In the genomic region with DNA sequence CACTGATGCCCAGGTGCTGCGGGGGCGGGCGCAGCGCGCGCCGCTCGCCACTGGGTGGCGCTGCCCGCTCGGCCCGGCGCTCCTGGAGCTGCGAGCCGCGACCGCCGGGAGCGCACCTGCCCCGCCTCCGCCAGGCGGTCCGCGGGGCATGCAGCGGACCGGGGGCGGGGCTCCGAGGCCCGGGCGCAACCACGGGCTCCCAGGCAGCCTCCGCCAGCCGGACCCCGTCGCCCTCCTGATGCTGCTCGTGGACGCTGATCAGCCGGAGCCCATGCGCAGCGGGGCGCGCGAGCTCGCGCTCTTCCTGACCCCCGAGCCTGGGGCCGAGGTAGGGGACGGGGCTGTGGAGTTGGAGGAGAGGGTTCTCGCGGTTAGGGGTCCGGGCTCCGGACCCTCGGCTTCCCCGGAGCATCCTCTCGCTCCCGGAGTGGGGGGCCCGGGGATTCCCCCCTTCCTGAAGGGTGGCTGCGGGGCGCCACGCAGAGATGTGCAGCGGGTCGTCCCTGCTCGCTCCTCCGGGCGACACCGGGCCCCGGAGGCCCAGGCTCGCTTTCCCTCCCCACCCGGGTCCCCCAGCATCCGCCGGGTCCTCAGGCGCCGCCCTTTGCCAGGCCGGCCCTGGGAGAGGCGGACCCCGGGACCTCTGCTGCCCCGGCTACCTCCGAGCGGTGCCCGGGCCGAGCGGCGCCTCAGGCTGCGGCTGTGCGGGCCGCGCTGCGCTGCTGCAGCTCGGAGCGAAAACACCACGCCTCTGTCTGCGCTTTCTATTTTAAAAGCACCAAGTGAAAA, we compare ENCODE assay signal across 8 cellular contexts. TPM values are rescaled to one million over a fixed set of nuclear protein-coding genes. Genes with fewer than 3 reads are reported as not detected.
A peak's percentile ranks its signal among the peaks of the same experiment; 100 is the strongest.
DNase-seq lines count a peak whose midpoint lies in the region; ATAC-seq, FAIRE-seq and TF ChIP-seq lines count a peak whose summit lies in the region.

A gene with protein sequence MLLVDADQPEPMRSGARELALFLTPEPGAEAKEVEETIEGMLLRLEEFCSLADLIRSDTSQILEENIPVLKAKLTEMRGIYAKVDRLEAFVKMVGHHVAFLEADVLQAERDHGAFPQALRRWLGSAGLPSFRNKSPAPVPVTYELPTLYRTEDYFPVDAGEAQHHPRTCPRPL (plus strand): TSS at position 216 of the 789 bp plus-strand sequence. CDS start 23 bp downstream, at position 239.

- FAIRE-seq in HTR-8/SVneo (lab: Jason Lieb, UNC), result peak; percentile 97

- TF ChIP-seq POLR2A in Raji (IDR thresholded peaks at IDR 0.05; ENCODE audit: insufficient read depth, low read depth, low read length) (peak; percentile 83), suprapubic skin (IDR thresholded peaks at IDR 0.05) (no peak)

- ATAC-seq in GM21367 (IDR thresholded peaks at IDR 0.05; ENCODE audit: unreplicated experiment), result peak; percentile 49

- no peak within 1 kb of the TSS for H3K27ac ChIP-seq in suprapubic skin

- no peaks in the 10 kb centered on the region for H3K27me3 ChIP-seq in suprapubic skin

- WGBS in suprapubic skin, result 3% methylated on average over 5 of the region's 92 CpGs

- no peaks in the 10 kb centered on the region for H3K36me3 ChIP-seq in suprapubic skin

- H3K4me1 ChIP-seq in suprapubic skin, result peaks cover 27% of the 10 kb centered on the region

- TF ChIP-seq EP300 in suprapubic skin (IDR thresholded peaks at IDR 0.05), result no peak

- H3K9me3 ChIP-seq in suprapubic skin, result no peaks in the 10 kb centered on the region

- DNase-seq in DMS153 (lab: John Stamatoyannopoulos, UW) (peak; percentile 59), HTR-8/SVneo (ENCODE audit: insufficient read length, low spot score) (peak; percentile 99), activated gamma-delta T cell (lab: John Stamatoyannopoulos, UW) (peak; percentile 72), foreskin melanocyte (peak; percentile 47), occipital lobe (lab: John Stamatoyannopoulos, UW) (peak; percentile 63), suprapubic skin (ENCODE audit: low spot score in 2 of 2) (peak in 1 of 2 donors; percentile 71)

- TF ChIP-seq CTCF in suprapubic skin (IDR thresholded peaks at IDR 0.05), result peak; percentile 94 to 97

- peak within 1 kb of the TSS; percentile 61 for H3K4me3 ChIP-seq in suprapubic skin

RNA-seq across cellular contexts. Expression of the gene that starts here (rescaled TPM):
- total RNA-seq in occipital lobe (9.8 TPM), suprapubic skin (1 to 10 TPM in 3 of 4 donors, under 1 TPM in 1; 0.91 to 2.6 (median 1.2) TPM)
